In the genomic region with DNA sequence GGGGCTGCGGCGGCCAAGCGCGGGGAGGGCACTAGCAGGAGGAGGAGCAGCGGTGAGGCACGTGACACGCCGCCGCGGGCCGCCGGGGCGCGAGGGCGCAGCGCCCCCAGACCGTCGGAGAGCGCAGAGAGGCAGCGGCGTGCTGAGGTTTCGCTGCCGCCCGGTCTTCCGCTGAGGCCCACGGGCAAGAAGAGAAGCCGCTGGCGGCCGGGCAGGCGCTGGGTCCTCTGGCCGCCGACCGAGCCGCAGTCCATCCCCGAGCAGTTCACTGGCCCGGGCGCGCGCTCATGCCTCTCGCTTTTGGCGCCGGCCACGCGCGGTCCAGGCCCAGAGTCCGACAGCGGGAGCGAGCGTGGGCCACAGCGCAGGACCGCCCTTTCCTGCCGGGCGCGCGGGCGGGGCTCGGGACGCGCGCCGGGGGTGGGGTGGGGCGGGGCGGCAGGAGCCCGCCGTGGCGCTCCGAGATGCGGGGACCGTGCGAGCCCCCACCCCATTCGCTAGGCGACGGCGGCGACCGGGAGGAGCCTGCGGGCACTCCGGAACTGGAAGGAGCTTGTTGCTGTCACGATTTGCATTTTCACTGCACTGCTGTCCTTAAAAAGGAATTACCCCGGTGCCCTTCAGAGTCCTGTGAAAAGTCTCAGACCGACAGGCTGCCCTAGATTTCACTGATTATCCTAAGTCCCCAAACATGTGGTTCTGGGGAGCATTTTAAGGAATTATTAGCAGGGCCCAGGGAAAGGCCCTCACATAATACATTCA, we compare ENCODE assay signal across 8 cellular contexts. TPM values are rescaled to one million over a fixed set of nuclear protein-coding genes. Genes with fewer than 3 reads are reported as not detected.
DNase-seq lines count a peak whose midpoint lies in the region; ATAC-seq and TF ChIP-seq lines count a peak whose summit lies in the region.

A gene with protein sequence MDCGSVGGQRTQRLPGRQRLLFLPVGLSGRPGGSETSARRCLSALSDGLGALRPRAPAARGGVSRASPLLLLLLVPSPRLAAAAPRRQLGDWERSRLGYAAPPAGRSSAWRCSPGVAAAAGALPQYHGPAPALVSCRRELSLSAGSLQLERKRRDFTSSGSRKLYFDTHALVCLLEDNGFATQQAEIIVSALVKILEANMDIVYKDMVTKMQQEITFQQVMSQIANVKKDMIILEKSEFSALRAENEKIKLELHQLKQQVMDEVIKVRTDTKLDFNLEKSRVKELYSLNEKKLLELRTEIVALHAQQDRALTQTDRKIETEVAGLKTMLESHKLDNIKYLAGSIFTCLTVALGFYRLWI (minus strand): TSS at position 382 of the 762 bp plus-strand sequence. CDS start 128 bp downstream, at position 254.

- peak within 1 kb of the TSS; percentile 85 for H3K4me3 Mint-ChIP-seq in activated CD4-positive, alpha-beta T cell treated with anti-CD3 and anti-CD28 coated beads for 36 hours

- TF ChIP-seq CTCF in choroid plexus epithelial cell (conservative IDR thresholded peaks at IDR 0.05; ENCODE audit: low read depth, low read length) = no peak

- peak; percentile 82 for ATAC-seq in GM19023 (IDR thresholded peaks at IDR 0.05; ENCODE audit: unreplicated experiment)
- ATAC-seq in HG03196 (IDR thresholded peaks at IDR 0.05; ENCODE audit: unreplicated experiment) = peak; percentile 84
- ATAC-seq in activated CD4-positive, alpha-beta T cell treated with anti-CD3 and anti-CD28 coated beads for 36 hours = peak; percentile 87

- no peaks in the 10 kb centered on the region for H3K36me3 Mint-ChIP-seq in activated CD4-positive, alpha-beta T cell treated with anti-CD3 and anti-CD28 coated beads for 36 hours (ENCODE audit: low read depth)

- CTCF ChIA-PET in activated CD4-positive, alpha-beta T cell treated with anti-CD3 and anti-CD28 coated beads for 36 hours (lab: Charles Lee) = interaction anchor here (0.6 to 1.8 kb wide), 6 partner anchors 46 to 241 kb away, joined by 3 to 4 read pairs (median 3); no protein-coding TSS in a partner anchor

- no peaks in the 10 kb centered on the region for H3K9me3 Mint-ChIP-seq in activated CD4-positive, alpha-beta T cell treated with anti-CD3 and anti-CD28 coated beads for 36 hours (ENCODE audit: low read depth)

- DNase-seq in Ammon's horn (ENCODE audit: low spot score) (peak; percentile 92), NCI-H446 (lab: John Stamatoyannopoulos, UW) (peak; percentile 57 to 86), choroid plexus epithelial cell (ENCODE audit: low read depth) (peak; percentile 81), kidney tubule cell (ENCODE audit: low spot score) (peak; percentile 88)
- DNase-seq in activated CD4-positive, alpha-beta T cell treated with anti-CD3 and anti-CD28 coated beads for 36 hours = peak; percentile 92
- DNase-seq in stimulated activated CD4-positive, alpha-beta T cell treated with anti-CD3 and anti-CD28 coated beads, Interleukin-1b, Interleukin-23, amount 100 ng/mL, for 1 hour (ENCODE audit: low read depth in 2 of 2) = peak; percentile 50 to 56

- intact Hi-C loops in activated CD4-positive, alpha-beta T cell treated with anti-CD3 and anti-CD28 coated beads for 36 hours (cut with DNase I, micrococcal nuclease) = loop anchor here (1.0 to 5.0 kb wide), 9 partner anchors 27 to 1848 kb away; a partner anchor contains a TSS

- no peaks in the 10 kb centered on the region for H3K27me3 Mint-ChIP-seq in activated CD4-positive, alpha-beta T cell treated with anti-CD3 and anti-CD28 coated beads for 36 hours

- POLR2A ChIA-PET in activated CD4-positive, alpha-beta T cell treated with anti-CD3 and anti-CD28 coated beads for 36 hours (lab: Charles Lee) = interaction anchor here (0.6 to 1.5 kb wide), 3 partner anchors 105 to 486 kb away, joined by 3 to 6 read pairs (median 4); a partner anchor contains a TSS

- peaks cover 27% of the 10 kb centered on the region for H3K4me1 Mint-ChIP-seq in activated CD4-positive, alpha-beta T cell treated with anti-CD3 and anti-CD28 coated beads for 36 hours

- H3K4me3 ChIP-seq in choroid plexus epithelial cell (ENCODE audit: low read depth, low read length) = peak within 1 kb of the TSS; percentile 86

- H3K27ac Mint-ChIP-seq in activated CD4-positive, alpha-beta T cell treated with anti-CD3 and anti-CD28 coated beads for 36 hours = peak within 1 kb of the TSS; percentile 87

RNA-seq across cellular contexts. Expression of the gene that starts here (rescaled TPM):
- 10 to 100 TPM; 37.9 to 59.3 TPM for total RNA-seq in activated CD4-positive, alpha-beta T cell treated with anti-CD3 and anti-CD28 coated beads for 36 hours

Comparison
In these comparisons a context has a peak if more than half of its experiments do, and no peak if none do; other contexts are left out.
1. Peak in every context shown above with its lines: DNase-seq, ATAC-seq and H3K4me3 ChIP-seq.